ENCODE assay signal across 1 cellular context in genomic region chr3:128122013-128122412, GRCh38.
TF ChIP-seq lines count a peak whose summit lies in the region.

No MANE protein-coding gene starts in this region.

TF ChIP-seq in endothelial cell of umbilical vein, 7 proteins besides CTCF, POLR2A, EP300 and RAD21:
- TF ChIP-seq MAX (IDR thresholded peaks at IDR 0.05; ENCODE audit: insufficient read depth, insufficient read length) (no peak), GATA2 (IDR thresholded peaks at IDR 0.05; ENCODE audit: insufficient read depth, insufficient read length, low read depth, low read length) (no peak), EZH2 (IDR thresholded peaks at IDR 0.05; ENCODE audit: borderline replicate concordance, low read depth, low read length, severe bottlenecking) (no peak), FOS (IDR thresholded peaks at IDR 0.05; ENCODE audit: borderline replicate concordance, insufficient read depth, low read length) (no peak), JUN (IDR thresholded peaks at IDR 0.05; ENCODE audit: borderline replicate concordance, insufficient read depth, insufficient read length, low read depth) (no peak), POLR2AphosphoS5 (IDR thresholded peaks at IDR 0.05; ENCODE audit: insufficient read depth, low read depth, low read length) (no peak)
